Comparison of ENCODE assay signal across 27 cellular contexts in the genomic region with DNA sequence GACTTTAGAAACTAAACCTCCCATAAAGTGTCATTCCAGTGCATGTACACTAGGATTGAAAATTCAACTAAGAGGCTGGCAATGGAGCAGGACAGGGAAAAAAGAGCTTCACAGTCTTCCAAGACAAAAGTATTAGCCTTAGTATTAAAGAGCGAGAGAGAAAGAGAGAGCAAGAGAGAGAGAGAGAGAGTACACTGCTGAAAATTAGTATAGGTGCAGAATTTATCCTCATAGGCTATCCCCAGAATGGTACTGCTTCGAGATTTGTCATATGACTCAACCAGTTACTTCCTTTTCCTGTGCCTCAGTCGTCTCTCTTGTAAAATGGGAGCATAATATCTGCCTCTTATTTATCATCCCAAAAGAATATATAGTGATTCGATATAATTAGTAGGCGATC.
"Had no signal": no experiment of that assay in that cellular context is flagged by ENCODE, and none has a peak within 500 bp of the region (broad histone marks: within the 10 kb centered on the region; RNA-seq: fewer than 3 reads in every experiment).

No MANE protein-coding gene starts in this region.

- H3K9me3 ChIP-seq: gastrocnemius medialis, mucosa of descending colon, prostate gland, sigmoid colon, testis, tibial nerve, upper lobe of right lung, uterus had no signal

- ATAC-seq: effector memory CD8-positive, alpha-beta T cell; gastrocnemius medialis; heart left ventricle; left lobe of liver; mucosa of descending colon; natural killer cell treated with Interleukin-12 subunit alpha and Interleukin-12 subunit beta and Interleukin-15 and Interleukin-18, amount 100 ng/mL, for 72 hours; right cardiac atrium; stimulated activated effector memory CD8-positive, alpha-beta T cell treated with anti-CD3 and anti-CD28 coated beads, Interleukin-12 subunit alpha, Interleukin-12 subunit beta, amount 100 ng/mL, for 72 hours; stimulated activated naive CD8-positive, alpha-beta T cell treated with anti-CD3 and anti-CD28 coated beads, Interleukin-15, Interleukin-2, amounts not matched to agents 100 U/mL and 50 U/mL, for 24 hours; upper lobe of right lung had no signal

- H3K27me3 ChIP-seq: gastrocnemius medialis, heart left ventricle, hepatocyte, sigmoid colon, testis, tibial nerve, upper lobe of right lung, uterus had no signal

- H3K4me3 Mint-ChIP-seq: effector memory CD8-positive, alpha-beta T cell; memory B cell; mesothelial cell of epicardium; naive B cell; natural killer cell treated with Interleukin-12 subunit alpha and Interleukin-12 subunit beta and Interleukin-15 and Interleukin-18, amount 100 ng/mL, for 72 hours; neural crest cell; stimulated activated effector memory CD8-positive, alpha-beta T cell treated with anti-CD3 and anti-CD28 coated beads, Interleukin-12 subunit alpha, Interleukin-12 subunit beta, amount 100 ng/mL, for 72 hours had no signal

- H3K27me3 Mint-ChIP-seq: memory B cell, naive B cell had no signal

- H3K36me3 Mint-ChIP-seq: mesothelial cell of epicardium; naive B cell; natural killer cell treated with Interleukin-12 subunit alpha and Interleukin-12 subunit beta and Interleukin-15 and Interleukin-18, amount 100 ng/mL, for 72 hours had no signal

- H2AFZ ChIP-seq: hepatocyte had no signal

- H3K9me3 Mint-ChIP-seq: effector memory CD8-positive, alpha-beta T cell; neural crest cell had no signal

- H3K4me3 ChIP-seq: gastrocnemius medialis, heart left ventricle, hepatocyte, lung, mucosa of descending colon, prostate gland, sigmoid colon, testis, tibial nerve, upper lobe of right lung, uterus had no signal

- H3K4me1 ChIP-seq: testis, upper lobe of right lung had no signal

- H3K27ac ChIP-seq: gastrocnemius medialis, hepatocyte, sigmoid colon, testis, tibial nerve, upper lobe of right lung, uterus had no signal

- H3K27ac Mint-ChIP-seq: effector memory CD8-positive, alpha-beta T cell; memory B cell; mesothelial cell of epicardium; natural killer cell treated with Interleukin-12 subunit alpha and Interleukin-12 subunit beta and Interleukin-15 and Interleukin-18, amount 100 ng/mL, for 72 hours; stimulated activated effector memory CD8-positive, alpha-beta T cell treated with anti-CD3 and anti-CD28 coated beads, Interleukin-12 subunit alpha, Interleukin-12 subunit beta, amount 100 ng/mL, for 72 hours had no signal

- H3K4me2 ChIP-seq: hepatocyte had no signal

- H3K36me3 ChIP-seq: gastrocnemius medialis, heart left ventricle, prostate gland, sigmoid colon, tibial nerve, upper lobe of right lung, uterus had no signal

- DNase-seq: cortex of kidney; effector memory CD8-positive, alpha-beta T cell; foreskin fibroblast; gastrocnemius medialis; heart left ventricle; kidney; mucosa of descending colon; naive B cell; right cardiac atrium; sigmoid colon; stimulated activated CD4-positive, alpha-beta T cell treated with anti-CD3 and anti-CD28 coated beads, Interleukin-2, amount 100 ng/mL, for 24 hours; stimulated activated CD4-positive, alpha-beta T cell treated with anti-CD3 and anti-CD28 coated beads, Interleukin-4, amount 100 ng/mL, for 24 hours; stimulated activated naive CD8-positive, alpha-beta T cell treated with anti-CD3 and anti-CD28 coated beads, Interleukin-15, Interleukin-2, amounts not matched to agents 100 U/mL and 50 U/mL, for 24 hours; substantia nigra; testis; upper lobe of right lung; uterus had no signal
